ENCODE assay signal across 7 cellular contexts in the genomic region with DNA sequence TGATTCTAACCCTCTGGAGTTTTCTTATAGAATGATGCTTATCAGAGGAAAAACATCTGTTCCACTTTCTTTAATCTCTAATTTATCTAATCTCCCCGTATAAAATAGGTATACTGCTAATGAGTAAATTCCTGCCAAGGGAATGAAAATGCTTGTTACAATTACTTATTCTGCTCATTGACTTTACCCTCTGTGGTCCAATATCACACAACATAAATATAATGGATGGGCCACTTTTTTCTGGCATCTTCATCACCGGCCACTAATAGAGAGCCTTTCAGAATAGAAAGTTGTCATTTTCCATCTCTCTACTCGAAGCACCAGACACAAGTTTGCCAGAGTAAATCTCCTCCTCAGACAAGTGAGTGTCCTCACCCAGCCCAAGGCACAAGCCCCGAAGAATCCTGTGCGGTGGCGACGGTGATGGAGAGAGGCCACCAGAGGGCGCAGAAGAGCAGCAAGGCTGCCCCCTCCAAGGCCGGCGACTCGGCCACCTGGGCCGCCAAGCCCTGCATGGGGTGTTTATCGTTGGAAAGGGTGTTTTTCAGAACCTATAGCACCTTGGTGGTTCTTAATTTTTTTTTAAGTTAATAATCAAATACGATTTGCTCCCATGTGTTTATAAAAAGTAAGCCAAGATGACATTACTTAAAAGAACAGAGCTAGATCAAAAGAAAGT.
A peak's percentile ranks its signal among the peaks of the same experiment; 100 is the strongest.
DNase-seq lines count a peak whose midpoint lies in the region; ATAC-seq, FAIRE-seq and TF ChIP-seq lines count a peak whose summit lies in the region.

No MANE protein-coding gene starts in this region.

- no peak overlapping the region for H2AFZ ChIP-seq in astrocyte (ENCODE audit: low read depth, low read length)

- DNase-seq in NCI-H146 treated with DMSO at 0.1 percent for 48 hours (lab: John Stamatoyannopoulos, UW; ENCODE audit: unreplicated experiment), result peak; percentile 66
- peak; percentile 75 for DNase-seq in T-helper 9 cell
- DNase-seq in astrocyte (ENCODE audit: low read depth), result peak; percentile 13
- peak; percentile 77 for DNase-seq in hepatic stellate cell (ENCODE audit: low spot score)

- peak; percentile 74 for TF ChIP-seq CTCF in astrocyte (IDR thresholded peaks at IDR 0.05; ENCODE audit: insufficient read depth, low read depth, low read length)

- H3K4me3 Mint-ChIP-seq in astrocyte (ENCODE audit: unreplicated experiment), result no peak overlapping the region

- H3K27ac ChIP-seq in astrocyte (ENCODE audit: low read depth, low read length), result no peak overlapping the region

- no peaks in the 10 kb centered on the region for H3K79me2 ChIP-seq in astrocyte (ENCODE audit: insufficient read depth, low read length)

- peak; percentile 96 for ATAC-seq in GM18498 (IDR thresholded peaks at IDR 0.05; ENCODE audit: unreplicated experiment)
- ATAC-seq in HG02763 (IDR thresholded peaks at IDR 0.05; ENCODE audit: unreplicated experiment), result peak; percentile 93

- H3K27ac Mint-ChIP-seq in astrocyte (ENCODE audit: unreplicated experiment), result no peak overlapping the region

- H3K9me3 ChIP-seq in astrocyte (ENCODE audit: insufficient read depth, low read depth, low read length), result peaks cover 3% of the 10 kb centered on the region
- H3K9me3 ChIP-seq in skeletal muscle satellite cell (replicated peaks; ENCODE audit: low read length), result no peaks in the 10 kb centered on the region

- H3K36me3 ChIP-seq in astrocyte (ENCODE audit: insufficient read depth, low read length), result no peaks in the 10 kb centered on the region
- H3K36me3 ChIP-seq in skeletal muscle satellite cell (ENCODE audit: insufficient read depth, low read length), result no peaks in the 10 kb centered on the region

- H3K27me3 ChIP-seq in astrocyte (ENCODE audit: insufficient read depth, low read length) (no peaks in the 10 kb centered on the region), skeletal muscle satellite cell (ENCODE audit: control insufficient read depth, insufficient read depth, low read length) (peaks cover 8% of the 10 kb centered on the region)

- H4K20me1 ChIP-seq in astrocyte (ENCODE audit: insufficient read depth, low read length), result no peaks in the 10 kb centered on the region

- no peaks in the 10 kb centered on the region for H3K4me1 ChIP-seq in astrocyte (ENCODE audit: insufficient read depth, low read length)
- H3K4me1 ChIP-seq in skeletal muscle satellite cell (ENCODE audit: control insufficient read depth, insufficient read depth, low read length), result no peaks in the 10 kb centered on the region

- H3K9me3 Mint-ChIP-seq in astrocyte (ENCODE audit: unreplicated experiment), result peaks cover 9% of the 10 kb centered on the region

- H3K27me3 Mint-ChIP-seq in astrocyte (ENCODE audit: low read depth, unreplicated experiment), result peaks cover 2% of the 10 kb centered on the region

- FAIRE-seq in astrocyte (lab: Jason Lieb, UNC), result no peak

- H3K4me3 ChIP-seq in astrocyte (ENCODE audit: insufficient read depth, low read depth, low read length) (no peak overlapping the region), skeletal muscle satellite cell (ENCODE audit: low read length) (no peak overlapping the region)

- no peak overlapping the region for H3K4me2 ChIP-seq in astrocyte (ENCODE audit: low read length)
- peak overlapping the region; percentile 35 for H3K4me2 ChIP-seq in skeletal muscle satellite cell (ENCODE audit: low read length)

- peaks cover 7% of the 10 kb centered on the region for H3K36me3 Mint-ChIP-seq in astrocyte (ENCODE audit: low read depth, unreplicated experiment)

- H3K4me1 Mint-ChIP-seq in astrocyte (ENCODE audit: low read depth, unreplicated experiment), result peaks cover 1% of the 10 kb centered on the region

- no peak overlapping the region for H3K9ac ChIP-seq in astrocyte (ENCODE audit: low read length)
- H3K9ac ChIP-seq in skeletal muscle satellite cell (ENCODE audit: low read depth, low read length), result no peak overlapping the region

Comparison
In these comparisons a context has a peak if more than half of its experiments do, and no peak if none do; other contexts are left out.
1. DNase-seq: peak in every context shown above with its lines; median percentile 77 in hepatic stellate cell; 75 in T-helper 9 cell; 66 in NCI-H146 treated with DMSO at 0.1 percent for 48 hours; 13 in astrocyte.